ENCODE assay signal across 9 cellular contexts in genomic region chr2:219002395-219003266, GRCh38. TPM values are rescaled to one million over a fixed set of nuclear protein-coding genes. Genes with fewer than 3 reads are reported as not detected.
A peak's percentile ranks its signal among the peaks of the same experiment; 100 is the strongest.
DNase-seq lines count a peak whose midpoint lies in the region; ATAC-seq, FAIRE-seq and TF ChIP-seq lines count a peak whose summit lies in the region.
"Had no signal": no experiment of that assay in that cellular context is flagged by ENCODE, and none has a peak within 500 bp of the region (broad histone marks: within the 10 kb centered on the region; RNA-seq: fewer than 3 reads in every experiment).

No MANE protein-coding gene starts in this region.

- intact Hi-C loops in mammary epithelial cell (cut with micrococcal nuclease) (loop anchor here (2.0 kb wide), 1 partner anchor 150 kb away; no protein-coding TSS in a partner anchor), HepG2 (cut with micrococcal nuclease; ENCODE audit: unreplicated experiment) (loop anchor here (2.0 kb wide), 1 partner anchor 26 kb away; no protein-coding TSS in a partner anchor), transverse colon (cut with DNase I; ENCODE audit: low total_unique reads) (no loop called here)

- TF ChIP-seq EP300 in HepG2 (IDR thresholded peaks at IDR 0.05; ENCODE audit: low read depth in 2 of 2, low read length in 2 of 2) (no peak), HepG2 (CRISPR knock-in tag; IDR thresholded peaks at IDR 0.05; ENCODE audit: borderline replicate concordance) (no peak), transverse colon (IDR thresholded peaks at IDR 0.05; ENCODE audit: low read depth) (no peak)

- no peak overlapping the region for H3K9ac ChIP-seq in mammary epithelial cell (ENCODE audit: insufficient read depth, low read length)
- H3K9ac ChIP-seq in HepG2 (ENCODE audit: insufficient read depth, low read depth, low read length) = no peak overlapping the region

- H2AFZ ChIP-seq in mammary epithelial cell (ENCODE audit: low read depth, low read length) (peak overlapping the region; percentile 60), HepG2 (ENCODE audit: low read length) (no peak overlapping the region)

- BruUV-seq in mammary epithelial cell (replicated peaks; lab: Mats Ljungman, UMichigan) (no TSS peak), HepG2 (replicated peaks; lab: Mats Ljungman, UMichigan) (no TSS peak)

- peak; percentile 47 for TF ChIP-seq RAD21 in HepG2 (CRISPR knock-in tag; IDR thresholded peaks at IDR 0.05)

- peaks cover 4% of the 10 kb centered on the region for H4K20me1 ChIP-seq in mammary epithelial cell (ENCODE audit: insufficient read depth, low read length)
- H4K20me1 ChIP-seq in HepG2 (ENCODE audit: insufficient read depth, low read length) = peaks cover 36% of the 10 kb centered on the region; the same call in 1 of the 2 replicates

- H3K27ac ChIP-seq in AG04450 (ENCODE audit: low read depth, low read length) = no peak overlapping the region
- no peak overlapping the region; the same call in 1 of the 2 replicates for H3K27ac ChIP-seq in HEK293 (ENCODE audit: extremely low read depth, low read depth, low read length)
- H3K27ac ChIP-seq in Peyer's patch = peak overlapping the region in 3 of 4 donors; percentile 55 to 91 (median 80)
- H3K27ac ChIP-seq in mammary epithelial cell (ENCODE audit: insufficient read depth, low read depth, low read length) = no peak overlapping the region
- no peak overlapping the region for H3K27ac ChIP-seq in HepG2 (ENCODE audit: extremely low read length, insufficient read depth, low read length)
- H3K27ac ChIP-seq in transverse colon = peak overlapping the region; percentile 70 to 90 (median 84)
- H3K27ac ChIP-seq: epithelial cell of prostate had no signal

- H3K79me2 ChIP-seq in mammary epithelial cell (ENCODE audit: insufficient read depth, low read length) (no peaks in the 10 kb centered on the region), HepG2 (ENCODE audit: insufficient read depth, low read length) (no peaks in the 10 kb centered on the region)

- in situ Hi-C loops in mammary epithelial cell (cut with MboI; ENCODE audit: low sequenced_read_pairs in 2 of 2) = no loop called here
- in situ Hi-C loops in HepG2 (cut with HindIII; ENCODE audit: extremely low pct_ligation_motif_present, low pct_unique_long_range_greater_than_20kb) = no loop called here
- in situ Hi-C loops in transverse colon (cut with MboI; ENCODE audit: low pct_ligation_motif_present in 1 of 4, low pct_unique_long_range_greater_than_20kb in 1 of 4, low sequenced_read_pairs in 3 of 4) = no loop called here

- no peaks in the 10 kb centered on the region; the same call in 1 of the 2 replicates for H3K9me3 ChIP-seq in AG04450 (ENCODE audit: control insufficient read depth, insufficient read depth, low read length)
- H3K9me3 ChIP-seq in HEK293 (ENCODE audit: control insufficient read depth, insufficient read depth, low read depth, low read length) = no peaks in the 10 kb centered on the region
- H3K9me3 ChIP-seq in Peyer's patch = no peaks in the 10 kb centered on the region
- H3K9me3 ChIP-seq in mammary epithelial cell (replicated peaks; ENCODE audit: insufficient read depth, low read length) = no peaks in the 10 kb centered on the region
- no peaks in the 10 kb centered on the region for H3K9me3 ChIP-seq in HepG2 (ENCODE audit: low read length)
- H3K9me3 ChIP-seq in transverse colon = no peaks in the 10 kb centered on the region

- dilution Hi-C loops in mammary epithelial cell (cut with HindIII; ENCODE audit: low sequenced_read_pairs) = no loop called here

- no peaks in the 10 kb centered on the region for H3K36me3 ChIP-seq in HEK293 (ENCODE audit: control insufficient read depth in 2 of 2, insufficient read depth in 1 of 2, low read length in 2 of 2)
- H3K36me3 ChIP-seq in Peyer's patch = no peaks in the 10 kb centered on the region
- no peaks in the 10 kb centered on the region for H3K36me3 ChIP-seq in mammary epithelial cell (ENCODE audit: insufficient read depth, low read length)
- no peaks in the 10 kb centered on the region for H3K36me3 ChIP-seq in HepG2 (replicated peaks in 1 of 2; ENCODE audit: control insufficient read depth in 1 of 2, insufficient read depth in 2 of 2, low read length in 2 of 2)
- no peaks in the 10 kb centered on the region for H3K36me3 ChIP-seq in transverse colon

- FAIRE-seq in HepG2 (lab: Jason Lieb, UNC) = no peak

- H3K4me2 ChIP-seq in mammary epithelial cell (ENCODE audit: insufficient read depth, low read depth, low read length) (peak overlapping the region; percentile 92), HepG2 (ENCODE audit: low read depth, low read length) (peak overlapping the region; percentile 71)

- peak; percentile 31; the same call in 1 of the 2 replicates for TF ChIP-seq CTCF in AG04450 (IDR thresholded peaks at IDR 0.05; ENCODE audit: low read depth, low read length)
- TF ChIP-seq CTCF in HEK293 (tag by site-specific recombination; IDR thresholded peaks at IDR 0.05) = peak; percentile 86
- TF ChIP-seq CTCF in Peyer's patch (IDR thresholded peaks at IDR 0.05) = peak in 4 of 6 experiments; percentile 25 to 80 (median 75)
- TF ChIP-seq CTCF in mammary epithelial cell (conservative IDR thresholded peaks at IDR 0.05 in 1 of 2, IDR thresholded peaks at IDR 0.05 in 1 of 2; ENCODE audit: extremely low read depth in 1 of 2, insufficient read depth in 1 of 2, low read depth in 1 of 2, low read length in 2 of 2) = peak; percentile 38 to 62
- peak; percentile 78 for TF ChIP-seq CTCF in HepG2 (CRISPR knock-in tag; IDR thresholded peaks at IDR 0.05)
- peak; percentile 21 to 76 (median 50) for TF ChIP-seq CTCF in transverse colon (IDR thresholded peaks at IDR 0.05)

- TF ChIP-seq POLR2A in Peyer's patch (IDR thresholded peaks at IDR 0.05) (peak; percentile 20 to 29), HepG2 (IDR thresholded peaks at IDR 0.05; ENCODE audit: insufficient read depth in 1 of 2, low read depth in 2 of 2, low read length in 2 of 2) (no peak), transverse colon (IDR thresholded peaks at IDR 0.05) (peak; percentile 15)

- peaks cover 71% of the 10 kb centered on the region for H3K27me3 ChIP-seq in AG04450 (ENCODE audit: control insufficient read depth, insufficient read depth, low read length)
- peaks cover 0 to 21% of the 10 kb centered on the region in 2 donors for H3K27me3 ChIP-seq in Peyer's patch
- H3K27me3 ChIP-seq in mammary epithelial cell (ENCODE audit: insufficient read depth, low read length) = peaks cover 5% of the 10 kb centered on the region
- peaks cover 40 to 86% of the 10 kb centered on the region in 2 experiments for H3K27me3 ChIP-seq in HepG2 (ENCODE audit: control insufficient read depth in 1 of 2, insufficient read depth in 2 of 2, low read length in 2 of 2)
- peaks cover 76% of the 10 kb centered on the region for H3K27me3 ChIP-seq in transverse colon

- ATAC-seq in HepG2 (peak; percentile 75), GM19463 (IDR thresholded peaks at IDR 0.05; ENCODE audit: unreplicated experiment) (no peak)

- 3% methylated on average over 38 of the region's 72 CpGs for WGBS in mammary epithelial cell (ENCODE audit: low coverage, missing lambda C conversion rate)
- WGBS in HepG2 (ENCODE audit: low lambda C conversion rate) = 4% methylated on average over 34 of the region's 72 CpGs
- 3% methylated on average over 52 of the region's 72 CpGs; no CpG with 5 or more reads in 1 of the 2 donors for WGBS in transverse colon (ENCODE audit: low coverage in 1 of 2), 2 donors

- H3K4me3 ChIP-seq in AG04450 (ENCODE audit: low read depth, low read length) (no peak overlapping the region), HEK293 (ENCODE audit: low read depth, low read length) (peak overlapping the region; percentile 28), Peyer's patch (peak overlapping the region in 3 of 4 donors; percentile 33 to 60 (median 48)), mammary epithelial cell (replicated peaks in 1 of 3; ENCODE audit: insufficient read depth in 1 of 3, low read depth in 2 of 3, low read length in 3 of 3) (peak overlapping the region; percentile 7 to 39 (median 31)), HepG2 (replicated peaks in 1 of 3; ENCODE audit: insufficient read depth in 1 of 3, low read depth in 2 of 3, low read length in 3 of 3) (peak overlapping the region; percentile 6 to 64 (median 28); a peak in 4 of 6 replicates), transverse colon (peak overlapping the region in 3 of 4 donors; percentile 2 to 56 (median 47))

- DNase-seq in AG04450 (ENCODE audit: low read depth, low spot score) (no peak), Peyer's patch (peak; percentile 25 to 90 (median 84)), mammary epithelial cell (peak; percentile 40), HepG2 (ENCODE audit: low spot score) (peak; percentile 54), transverse colon (peak; percentile 87), RKO (ENCODE audit: low spot score) (no peak)

- H3K4me1 ChIP-seq in HEK293 (ENCODE audit: control insufficient read depth, insufficient read depth, low read length) (no peaks in the 10 kb centered on the region), Peyer's patch (peaks cover 3 to 21% (median 18%) of the 10 kb centered on the region in 4 donors), mammary epithelial cell (ENCODE audit: insufficient read depth, low read length) (peaks cover 18% of the 10 kb centered on the region), HepG2 (ENCODE audit: insufficient read depth, low read length) (peaks cover 24% of the 10 kb centered on the region), transverse colon (peaks cover 14 to 29% (median 26%) of the 10 kb centered on the region in 4 donors)

- CTCF ChIA-PET in AG04450 (lab: Charles Lee) (interaction anchor here (0.6 to 1.2 kb wide), 2 partner anchors 126 to 141 kb away, joined by 3 read pairs; no protein-coding TSS in a partner anchor), HEK293 (lab: Yijun Ruan, JAX) (interaction anchor here (0.5 to 3.9 kb wide), 41 partner anchors 8 to 1517 kb away, joined by 3 to 31 read pairs (median 4); partner anchors contain the start of gene CDK5R2), mammary epithelial cell (lab: Charles Lee; ENCODE audit: low non-redundant PET) (interaction anchor here (0.6 to 0.9 kb wide), 7 partner anchors 8 to 359 kb away, joined by 3 to 5 read pairs (median 4); no protein-coding TSS in a partner anchor), HepG2 (lab: Yijun Ruan, JAX; ENCODE audit: low intra/inter-chr PET ratio, low total read pairs) (interaction anchor here (1.1 to 2.1 kb wide), 3 partner anchors 23 to 117 kb away, joined by 3 to 7 read pairs (median 4); no protein-coding TSS in a partner anchor)

- POLR2A ChIA-PET in AG04450 (lab: Yijun Ruan, JAX) = no interaction called here
- POLR2A ChIA-PET in HEK293 (lab: Yijun Ruan, JAX) = interaction anchor here (0.6 kb wide), 1 partner anchor 569 kb away, joined by 5 read pairs; no protein-coding TSS in a partner anchor
- POLR2A ChIA-PET in HepG2 (lab: Yijun Ruan, JAX) = interaction anchor here (0.9 to 1.4 kb wide), 10 partner anchors 69 to 496 kb away, joined by 3 to 5 read pairs (median 4); partner anchors contain the start of genes CNPPD1, DNAJB2, GLB1L and GMPPA

RNA-seq across cellular contexts. Expression of gene CRYBA2, which starts 9.4 kb away (rescaled TPM):
- polyA plus RNA-seq in AG04450 (2011; rRNA removed) (0.19 TPM in 1 of 2 replicates, not detected in the other), mammary epithelial cell (0.12 TPM), HepG2 (2011; rRNA removed) (not detected in 2 replicates)
- not detected in 2 replicates for polyA minus RNA-seq in AG04450 (2011; rRNA and poly(A)+ RNA removed)
- total RNA-seq in Peyer's patch (10 to 100 TPM in 1 of 4 donors, 1 to 10 TPM in 2, not detected in 1; 2.4 to 14.2 (median 9.4) TPM), mammary epithelial cell (not detected), HepG2 (2016; rRNA removed; fragmentation: Illumina TruSeq; extraction: Trizol) (not detected in 2 replicates), transverse colon (1 to 10 TPM in 1 of 4 donors, not detected in 3; 5.6 TPM)
- polyA minus RNA-seq in mammary epithelial cell = not detected
- not detected in 2 replicates for total RNA-seq in HepG2 (2016; cell fraction: cytosol; rRNA removed; fragmentation: Illumina TruSeq; extraction: Trizol; ENCODE audit: low read depth)
- total RNA-seq in HepG2 (2016; cell fraction: insoluble cytoplasmic fraction; rRNA removed; fragmentation: Illumina TruSeq; extraction: Trizol) = not detected in 2 replicates
- total RNA-seq in HepG2 (2016; cell fraction: membrane; rRNA removed; fragmentation: Illumina TruSeq; extraction: Trizol) = not detected in 2 replicates
- not detected in 2 replicates for total RNA-seq in HepG2 (2016; cell fraction: nucleus; rRNA removed; fragmentation: Illumina TruSeq; extraction: Trizol)
- polyA plus RNA-seq in HepG2 (2011; cell fraction: cytosol; rRNA removed) = not detected in 2 replicates
- polyA plus RNA-seq in HepG2 (2011; cell fraction: nucleus; rRNA removed) = not detected in 2 replicates
- not detected in 2 replicates for polyA plus RNA-seq in HepG2 (2012)
- not detected in 2 replicates for polyA plus RNA-seq in HepG2 (2016; cell fraction: cytosol; fragmentation: Illumina TruSeq; extraction: Trizol; ENCODE audit: low read depth)
- polyA plus RNA-seq in HepG2 (2016; cell fraction: insoluble cytoplasmic fraction; fragmentation: Illumina TruSeq; extraction: Trizol; ENCODE audit: low read depth) = not detected in 2 replicates
- not detected in 2 replicates for polyA plus RNA-seq in HepG2 (2016; cell fraction: membrane; fragmentation: Illumina TruSeq; extraction: Trizol; ENCODE audit: low read depth)
- polyA plus RNA-seq in HepG2 (2016; cell fraction: nucleus; fragmentation: Illumina TruSeq; extraction: Trizol; ENCODE audit: insufficient read depth, low read depth) = not detected in 2 replicates
- not detected in 2 replicates for polyA minus RNA-seq in HepG2 (2011; rRNA and poly(A)+ RNA removed; ENCODE audit: low replicate concordance)
- polyA minus RNA-seq in HepG2 (2011; cell fraction: cytosol; rRNA and poly(A)+ RNA removed) = not detected in 2 replicates
- not detected in 2 replicates for polyA minus RNA-seq in HepG2 (2011; cell fraction: nucleus; rRNA and poly(A)+ RNA removed)

RNA-seq across cellular contexts. Expression of gene FEV, which starts 17.6 kb away (rescaled TPM):
- polyA plus RNA-seq in AG04450 (2011; rRNA removed) = not detected in 2 replicates
- not detected in 2 replicates for polyA minus RNA-seq in AG04450 (2011; rRNA and poly(A)+ RNA removed)
- 1 to 10 TPM in 3 of 4 donors, not detected in 1; 3.2 to 6.7 (median 5.1) TPM for total RNA-seq in Peyer's patch
- not detected for total RNA-seq in mammary epithelial cell
- not detected for polyA plus RNA-seq in mammary epithelial cell
- not detected for polyA minus RNA-seq in mammary epithelial cell
- total RNA-seq in HepG2 (2016; rRNA removed; fragmentation: Illumina TruSeq; extraction: Trizol) = not detected in 2 replicates
- total RNA-seq in HepG2 (2016; cell fraction: cytosol; rRNA removed; fragmentation: Illumina TruSeq; extraction: Trizol; ENCODE audit: low read depth) = not detected in 2 replicates
- not detected in 2 replicates for total RNA-seq in HepG2 (2016; cell fraction: insoluble cytoplasmic fraction; rRNA removed; fragmentation: Illumina TruSeq; extraction: Trizol)
- total RNA-seq in HepG2 (2016; cell fraction: membrane; rRNA removed; fragmentation: Illumina TruSeq; extraction: Trizol) = not detected in 2 replicates
- not detected in 2 replicates for total RNA-seq in HepG2 (2016; cell fraction: nucleus; rRNA removed; fragmentation: Illumina TruSeq; extraction: Trizol)
- polyA plus RNA-seq in HepG2 (2011; rRNA removed) = not detected in 2 replicates
- not detected in 2 replicates for polyA plus RNA-seq in HepG2 (2011; cell fraction: cytosol; rRNA removed)
- polyA plus RNA-seq in HepG2 (2011; cell fraction: nucleus; rRNA removed) = not detected in 2 replicates
- not detected in 2 replicates for polyA plus RNA-seq in HepG2 (2012)
- not detected in 2 replicates for polyA plus RNA-seq in HepG2 (2016; cell fraction: cytosol; fragmentation: Illumina TruSeq; extraction: Trizol; ENCODE audit: low read depth)
- not detected in 2 replicates for polyA plus RNA-seq in HepG2 (2016; cell fraction: insoluble cytoplasmic fraction; fragmentation: Illumina TruSeq; extraction: Trizol; ENCODE audit: low read depth)
- not detected in 2 replicates for polyA plus RNA-seq in HepG2 (2016; cell fraction: membrane; fragmentation: Illumina TruSeq; extraction: Trizol; ENCODE audit: low read depth)
- polyA plus RNA-seq in HepG2 (2016; cell fraction: nucleus; fragmentation: Illumina TruSeq; extraction: Trizol; ENCODE audit: insufficient read depth, low read depth) = not detected in 2 replicates
- not detected in 2 replicates for polyA minus RNA-seq in HepG2 (2011; rRNA and poly(A)+ RNA removed; ENCODE audit: low replicate concordance)
- not detected in 2 replicates for polyA minus RNA-seq in HepG2 (2011; cell fraction: cytosol; rRNA and poly(A)+ RNA removed)
- polyA minus RNA-seq in HepG2 (2011; cell fraction: nucleus; rRNA and poly(A)+ RNA removed) = not detected in 2 replicates
- total RNA-seq in transverse colon = 1 to 10 TPM in 2 of 4 donors, not detected in 2; 1.9 to 8.2 TPM

RNA-seq across cellular contexts. Expression of gene CFAP65, which starts 38.7 kb away (rescaled TPM):
- polyA plus RNA-seq in AG04450 (2011; rRNA removed) (not detected in 2 replicates), mammary epithelial cell (0.01 TPM), HepG2 (2011; rRNA removed) (0.03 and 0.05 TPM in 2 replicates)
- polyA minus RNA-seq in AG04450 (2011; rRNA and poly(A)+ RNA removed) = not detected in 2 replicates
- total RNA-seq in Peyer's patch (1 to 10 TPM in 2 of 4 donors, not detected in 2; 1.5 to 3.6 TPM), mammary epithelial cell (under 1 TPM in 1 of 2 donors, not detected in 1; 0.50 TPM), HepG2 (2016; rRNA removed; fragmentation: Illumina TruSeq; extraction: Trizol) (not detected in 2 replicates), transverse colon (1 to 10 TPM in 2 of 4 donors, under 1 TPM in 1, not detected in 1; 0.64 to 3.0 (median 1.5) TPM)
- not detected for polyA minus RNA-seq in mammary epithelial cell
- total RNA-seq in HepG2 (2016; cell fraction: cytosol; rRNA removed; fragmentation: Illumina TruSeq; extraction: Trizol; ENCODE audit: low read depth) = not detected in 2 replicates
- total RNA-seq in HepG2 (2016; cell fraction: insoluble cytoplasmic fraction; rRNA removed; fragmentation: Illumina TruSeq; extraction: Trizol) = not detected in 2 replicates
- total RNA-seq in HepG2 (2016; cell fraction: membrane; rRNA removed; fragmentation: Illumina TruSeq; extraction: Trizol) = not detected in 2 replicates
- not detected in 2 replicates for total RNA-seq in HepG2 (2016; cell fraction: nucleus; rRNA removed; fragmentation: Illumina TruSeq; extraction: Trizol)
- 0.03 TPM in 2 replicates for polyA plus RNA-seq in HepG2 (2011; cell fraction: cytosol; rRNA removed)
- polyA plus RNA-seq in HepG2 (2011; cell fraction: nucleus; rRNA removed) = 0.17 and 0.18 TPM in 2 replicates
- 0.09 TPM in 1 of 2 replicates, not detected in the other for polyA plus RNA-seq in HepG2 (2012)
- not detected in 2 replicates for polyA plus RNA-seq in HepG2 (2016; cell fraction: cytosol; fragmentation: Illumina TruSeq; extraction: Trizol; ENCODE audit: low read depth)
- not detected in 2 replicates for polyA plus RNA-seq in HepG2 (2016; cell fraction: insoluble cytoplasmic fraction; fragmentation: Illumina TruSeq; extraction: Trizol; ENCODE audit: low read depth)
- polyA plus RNA-seq in HepG2 (2016; cell fraction: membrane; fragmentation: Illumina TruSeq; extraction: Trizol; ENCODE audit: low read depth) = not detected in 2 replicates
- not detected in 2 replicates for polyA plus RNA-seq in HepG2 (2016; cell fraction: nucleus; fragmentation: Illumina TruSeq; extraction: Trizol; ENCODE audit: insufficient read depth, low read depth)
- polyA minus RNA-seq in HepG2 (2011; rRNA and poly(A)+ RNA removed; ENCODE audit: low replicate concordance) = not detected in 2 replicates
- polyA minus RNA-seq in HepG2 (2011; cell fraction: cytosol; rRNA and poly(A)+ RNA removed) = not detected in 2 replicates
- polyA minus RNA-seq in HepG2 (2011; cell fraction: nucleus; rRNA and poly(A)+ RNA removed) = not detected in 2 replicates

RNA-seq across cellular contexts. Expression of gene CDK5R2, which starts 43.2 kb away (rescaled TPM):
- polyA plus RNA-seq in AG04450 (2011; rRNA removed) (0.04 and 0.05 TPM in 2 replicates), mammary epithelial cell (0.08 TPM), HepG2 (2011; rRNA removed) (not detected in 2 replicates)
- 0.09 TPM in 1 of 2 replicates, not detected in the other for polyA minus RNA-seq in AG04450 (2011; rRNA and poly(A)+ RNA removed)
- total RNA-seq in Peyer's patch (1 to 10 TPM in 1 of 4 donors, under 1 TPM in 2, not detected in 1; 0.54 to 1.1 (median 0.95) TPM), mammary epithelial cell (under 1 TPM in 1 of 2 donors, not detected in 1; 0.49 TPM), HepG2 (2016; rRNA removed; fragmentation: Illumina TruSeq; extraction: Trizol) (not detected in 2 replicates), transverse colon (under 1 TPM in 1 of 4 donors, not detected in 3; 0.41 TPM)
- not detected for polyA minus RNA-seq in mammary epithelial cell
- not detected in 2 replicates for total RNA-seq in HepG2 (2016; cell fraction: cytosol; rRNA removed; fragmentation: Illumina TruSeq; extraction: Trizol; ENCODE audit: low read depth)
- total RNA-seq in HepG2 (2016; cell fraction: insoluble cytoplasmic fraction; rRNA removed; fragmentation: Illumina TruSeq; extraction: Trizol) = not detected in 2 replicates
- not detected in 2 replicates for total RNA-seq in HepG2 (2016; cell fraction: membrane; rRNA removed; fragmentation: Illumina TruSeq; extraction: Trizol)
- total RNA-seq in HepG2 (2016; cell fraction: nucleus; rRNA removed; fragmentation: Illumina TruSeq; extraction: Trizol) = not detected in 2 replicates
- 0.03 and 0.04 TPM in 2 replicates for polyA plus RNA-seq in HepG2 (2011; cell fraction: cytosol; rRNA removed)
- polyA plus RNA-seq in HepG2 (2011; cell fraction: nucleus; rRNA removed) = not detected in 2 replicates
- not detected in 2 replicates for polyA plus RNA-seq in HepG2 (2012)
- polyA plus RNA-seq in HepG2 (2016; cell fraction: cytosol; fragmentation: Illumina TruSeq; extraction: Trizol; ENCODE audit: low read depth) = not detected in 2 replicates
- polyA plus RNA-seq in HepG2 (2016; cell fraction: insoluble cytoplasmic fraction; fragmentation: Illumina TruSeq; extraction: Trizol; ENCODE audit: low read depth) = not detected in 2 replicates
- polyA plus RNA-seq in HepG2 (2016; cell fraction: membrane; fragmentation: Illumina TruSeq; extraction: Trizol; ENCODE audit: low read depth) = 0.08 TPM in 1 of 2 replicates, not detected in the other
- polyA plus RNA-seq in HepG2 (2016; cell fraction: nucleus; fragmentation: Illumina TruSeq; extraction: Trizol; ENCODE audit: insufficient read depth, low read depth) = not detected in 2 replicates
- 0.49 TPM in 1 of 2 replicates, not detected in the other for polyA minus RNA-seq in HepG2 (2011; rRNA and poly(A)+ RNA removed; ENCODE audit: low replicate concordance)
- not detected in 2 replicates for polyA minus RNA-seq in HepG2 (2011; cell fraction: cytosol; rRNA and poly(A)+ RNA removed)
- polyA minus RNA-seq in HepG2 (2011; cell fraction: nucleus; rRNA and poly(A)+ RNA removed) = not detected in 2 replicates

RNA-seq across cellular contexts. Expression of gene IHH, which starts 58.1 kb away (rescaled TPM):
- 0.04 TPM in 1 of 2 replicates, not detected in the other for polyA plus RNA-seq in AG04450 (2011; rRNA removed)
- not detected in 2 replicates for polyA minus RNA-seq in AG04450 (2011; rRNA and poly(A)+ RNA removed)
- total RNA-seq in Peyer's patch = 100 to 1,000 TPM in 1 of 4 donors, 10 to 100 TPM in 3; 14.0 to 124 (median 71.1) TPM
- under 1 TPM in 1 of 2 donors, not detected in 1; 0.17 TPM for total RNA-seq in mammary epithelial cell
- 0.02 TPM for polyA plus RNA-seq in mammary epithelial cell
- not detected for polyA minus RNA-seq in mammary epithelial cell
- total RNA-seq in HepG2 (2016; rRNA removed; fragmentation: Illumina TruSeq; extraction: Trizol) = 0.15 and 0.42 TPM in 2 replicates
- total RNA-seq in HepG2 (2016; cell fraction: cytosol; rRNA removed; fragmentation: Illumina TruSeq; extraction: Trizol; ENCODE audit: low read depth) = 0.20 TPM in 1 of 2 replicates, not detected in the other
- 0.31 and 0.39 TPM in 2 replicates for total RNA-seq in HepG2 (2016; cell fraction: insoluble cytoplasmic fraction; rRNA removed; fragmentation: Illumina TruSeq; extraction: Trizol)
- 0.28 and 0.31 TPM in 2 replicates for total RNA-seq in HepG2 (2016; cell fraction: membrane; rRNA removed; fragmentation: Illumina TruSeq; extraction: Trizol)
- total RNA-seq in HepG2 (2016; cell fraction: nucleus; rRNA removed; fragmentation: Illumina TruSeq; extraction: Trizol) = 0.63 and 0.90 TPM in 2 replicates
- 0.10 TPM in 1 of 2 replicates, not detected in the other for polyA plus RNA-seq in HepG2 (2011; rRNA removed)
- polyA plus RNA-seq in HepG2 (2011; cell fraction: cytosol; rRNA removed) = 0.09 TPM in 2 replicates
- 0.16 and 0.37 TPM in 2 replicates for polyA plus RNA-seq in HepG2 (2011; cell fraction: nucleus; rRNA removed)
- 0.08 and 0.12 TPM in 2 replicates for polyA plus RNA-seq in HepG2 (2012)
- polyA plus RNA-seq in HepG2 (2016; cell fraction: cytosol; fragmentation: Illumina TruSeq; extraction: Trizol; ENCODE audit: low read depth) = 0.11 and 0.16 TPM in 2 replicates
- polyA plus RNA-seq in HepG2 (2016; cell fraction: insoluble cytoplasmic fraction; fragmentation: Illumina TruSeq; extraction: Trizol; ENCODE audit: low read depth) = 0.30 and 0.58 TPM in 2 replicates
- 0.41 and 0.43 TPM in 2 replicates for polyA plus RNA-seq in HepG2 (2016; cell fraction: membrane; fragmentation: Illumina TruSeq; extraction: Trizol; ENCODE audit: low read depth)
- polyA plus RNA-seq in HepG2 (2016; cell fraction: nucleus; fragmentation: Illumina TruSeq; extraction: Trizol; ENCODE audit: insufficient read depth, low read depth) = 0.81 and 1.1 TPM in 2 replicates
- 0.26 TPM in 1 of 2 replicates, not detected in the other for polyA minus RNA-seq in HepG2 (2011; rRNA and poly(A)+ RNA removed; ENCODE audit: low replicate concordance)
- not detected in 2 replicates for polyA minus RNA-seq in HepG2 (2011; cell fraction: cytosol; rRNA and poly(A)+ RNA removed)
- polyA minus RNA-seq in HepG2 (2011; cell fraction: nucleus; rRNA and poly(A)+ RNA removed) = 0.26 and 0.50 TPM in 2 replicates
- total RNA-seq in transverse colon = 10 to 100 TPM; 21.1 to 67.4 (median 65.5) TPM

Comparison
In these comparisons a context has a peak if more than half of its experiments do, and no peak if none do; other contexts are left out.
1. DNase-seq: peak in Peyer's patch (3 of 3), mammary epithelial cell (single experiment), HepG2 (single experiment) and transverse colon (single experiment); none in AG04450 (single experiment) and RKO (single experiment).
2. H3K27ac ChIP-seq: peak in Peyer's patch (3 of 4) and transverse colon (4 of 4); none in AG04450 (single experiment), HEK293 (single experiment), mammary epithelial cell (single experiment) and HepG2 (single experiment).
3. CTCF ChIP-seq: peak in every context shown above with its lines; median percentile 86 in HEK293; 78 in HepG2; 75 in Peyer's patch; 50 in mammary epithelial cell; 50 in transverse colon; 31 in AG04450.
4. POLR2A ChIP-seq: peak in Peyer's patch (2 of 2) and transverse colon (single experiment); none in HepG2 (0 of 2).